1 cellular context compared by ENCODE assay signal in the genomic region with DNA sequence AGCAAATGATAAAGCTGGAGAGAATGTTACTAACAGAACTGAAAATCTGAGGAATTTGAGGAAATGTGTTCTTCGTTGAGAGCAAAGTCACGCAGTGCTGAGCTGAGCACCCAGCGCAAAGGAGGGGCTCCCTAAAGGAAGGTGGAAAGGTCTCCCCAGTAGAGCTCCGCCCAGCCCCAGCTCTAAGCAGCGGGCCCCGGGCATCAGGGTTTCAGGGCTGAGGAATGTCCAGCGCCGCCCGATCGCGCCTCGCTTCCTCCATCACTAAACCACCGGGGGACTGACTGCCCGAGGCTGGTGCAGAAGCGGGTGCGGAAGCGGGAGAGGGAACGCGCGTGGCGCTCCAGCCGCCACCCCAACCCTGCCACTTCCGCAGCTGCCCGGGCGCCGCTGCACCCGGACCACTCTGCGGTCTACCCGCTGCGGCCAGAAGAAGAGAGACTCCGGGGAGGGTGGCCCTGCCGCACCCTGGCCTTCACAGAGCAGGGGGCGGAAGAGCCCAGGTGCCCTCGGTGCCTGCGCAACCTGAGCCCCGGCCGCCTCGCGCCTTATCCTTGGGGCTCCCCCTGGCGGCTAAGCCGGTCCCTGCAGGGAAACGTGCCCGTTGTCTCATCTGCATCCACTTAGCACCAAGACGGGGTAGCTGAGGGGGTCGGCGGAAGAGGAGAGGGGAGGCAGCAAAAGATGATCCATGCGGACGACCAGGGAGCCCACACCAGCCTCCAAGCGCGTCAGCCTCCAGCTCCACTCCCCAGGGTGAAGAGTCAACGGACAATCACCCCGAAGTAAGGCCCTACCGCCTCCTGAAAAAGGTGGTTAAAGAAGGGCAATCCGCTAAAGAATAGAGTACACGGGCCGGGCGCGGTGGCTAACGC.
TF ChIP-seq lines count a peak whose summit lies in the region.

No MANE protein-coding gene starts in this region.

TF ChIP-seq in SK-N-SH, 30 proteins besides CTCF, POLR2A, EP300 and RAD21 (continued from another document):
- TF ChIP-seq ELF1 (IDR thresholded peaks at IDR 0.05) (peak; percentile 52; the same call in 1 of the 2 replicates), MAX (IDR thresholded peaks at IDR 0.05; ENCODE audit: low read depth) (peak; percentile 68; the same call in 1 of the 2 replicates), CHD2 (IDR thresholded peaks at IDR 0.05; ENCODE audit: low read length, partially characterized antibody) (peak; percentile 16), SMC3 (IDR thresholded peaks at IDR 0.05; ENCODE audit: low read depth, low read length) (peak; percentile 72)
